Comparison of ENCODE assay signal across 1 cellular context in the genomic region with DNA sequence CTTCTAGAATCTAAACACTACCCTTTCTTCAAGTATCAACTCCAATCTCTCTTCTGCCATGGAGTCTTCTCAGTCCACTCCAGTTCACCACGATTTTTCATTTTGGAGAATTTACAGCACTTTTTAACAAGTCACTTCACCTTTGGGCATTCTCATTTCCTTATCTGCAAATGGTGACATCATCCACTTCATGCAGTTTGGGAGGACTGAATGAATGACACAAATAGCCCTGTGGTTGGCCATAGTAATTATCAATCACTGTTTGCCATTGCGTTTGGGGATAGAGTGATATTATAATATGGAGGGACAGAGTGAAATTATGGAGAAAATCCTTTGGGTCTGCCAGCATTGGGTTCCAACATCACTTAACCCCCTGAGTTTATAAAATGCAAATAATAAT.
TF ChIP-seq lines count a peak whose summit lies in the region.

No MANE protein-coding gene starts in this region.

TF ChIP-seq in GM12878, 131 proteins besides CTCF, POLR2A, EP300 and RAD21:
- TF ChIP-seq PKNOX1 (IDR thresholded peaks at IDR 0.05) (peak; percentile 47; the same call in 1 of the 2 replicates), EGR1 (IDR thresholded peaks at IDR 0.05; ENCODE audit: borderline replicate concordance in 1 of 2, low read depth in 2 of 2, low read length in 2 of 2) (no peak), ATF7 (IDR thresholded peaks at IDR 0.05; ENCODE audit: low read depth) (peak; percentile 94), SPI1 (IDR thresholded peaks at IDR 0.05; ENCODE audit: borderline replicate concordance, insufficient read depth, low read depth, low read length) (peak; percentile 41; the same call in 1 of the 2 replicates), CEBPB (IDR thresholded peaks at IDR 0.05; ENCODE audit: borderline replicate concordance in 1 of 2, low read depth in 2 of 2, low read length in 2 of 2) (no peak), ZNF24 (IDR thresholded peaks at IDR 0.05) (peak; percentile 78)
